15 cellular contexts compared by ENCODE assay signal in the genomic region with DNA sequence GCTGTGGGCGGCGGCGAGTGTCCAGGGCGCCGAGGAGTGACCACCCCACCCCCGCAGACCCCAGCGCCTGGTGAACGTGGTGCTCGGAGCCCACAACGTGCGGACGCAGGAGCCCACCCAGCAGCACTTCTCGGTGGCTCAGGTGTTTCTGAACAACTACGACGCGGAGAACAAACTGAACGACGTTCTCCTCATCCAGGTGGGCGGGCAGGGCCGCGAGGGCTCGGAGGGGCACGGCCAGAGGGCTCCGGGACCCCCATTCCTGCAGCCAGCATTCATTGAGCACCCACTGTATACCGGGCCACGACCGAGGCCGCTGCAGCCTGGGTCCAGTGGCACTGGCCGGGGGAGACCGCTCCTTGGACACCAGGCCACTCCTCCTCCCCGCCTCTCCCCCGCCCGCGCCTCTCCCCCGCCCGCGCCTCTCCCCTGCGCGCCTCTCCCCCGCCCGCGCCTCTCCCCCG. TPM values are rescaled to one million over a fixed set of nuclear protein-coding genes. Genes with fewer than 3 reads are reported as not detected.
A peak's percentile ranks its signal among the peaks of the same experiment; 100 is the strongest.
DNase-seq lines count a peak whose midpoint lies in the region; ATAC-seq and TF ChIP-seq lines count a peak whose summit lies in the region.
"Had no signal": no experiment of that assay in that cellular context is flagged by ENCODE, and none has a peak within 500 bp of the region (broad histone marks: within the 10 kb centered on the region; RNA-seq: fewer than 3 reads in every experiment).

No MANE protein-coding gene starts in this region.

- H3K9me3 Mint-ChIP-seq in activated T-helper 2 cell treated with anti-CD3 and anti-CD28 coated beads, Interferon-gamma antibody, Interleukin-2, Interleukin-4, amounts not matched to agents 10 μg/mL and 5 μg/mL and 100 μg/mL, durations not matched to agents 14 hours and 24 hours and 36 hours, result no peaks in the 10 kb centered on the region

- WGBS in heart left ventricle, 4 donors, result 2 to 44% (median 25%) methylated on average over 6 to 41 of the region's 43 CpGs
- no CpG with 5 or more reads among the region's 43 CpGs for WGBS in mammary epithelial cell (ENCODE audit: low coverage, missing lambda C conversion rate)
- 22% methylated on average over 43 of the region's 43 CpGs for WGBS in urinary bladder

- H4K20me1 ChIP-seq in mammary epithelial cell (ENCODE audit: insufficient read depth, low read length), result no peaks in the 10 kb centered on the region

- no peak overlapping the region for H3K9ac ChIP-seq in mammary epithelial cell (ENCODE audit: insufficient read depth, low read length)

- no peaks in the 10 kb centered on the region for H3K79me2 ChIP-seq in mammary epithelial cell (ENCODE audit: insufficient read depth, low read length)

- H3K27ac Mint-ChIP-seq in activated T-helper 2 cell treated with anti-CD3 and anti-CD28 coated beads, Interferon-gamma antibody, Interleukin-2, Interleukin-4, amounts not matched to agents 10 μg/mL and 5 μg/mL and 100 μg/mL, durations not matched to agents 14 hours and 24 hours and 36 hours, result no peak overlapping the region

- H2AFZ ChIP-seq in mammary epithelial cell (ENCODE audit: low read depth, low read length), result no peak overlapping the region

- no peak for TF ChIP-seq CTCF in heart left ventricle (IDR thresholded peaks at IDR 0.05)
- TF ChIP-seq CTCF in right atrium auricular region (IDR thresholded peaks at IDR 0.05), result no peak
- TF ChIP-seq CTCF in mammary epithelial cell (conservative IDR thresholded peaks at IDR 0.05 in 1 of 2, IDR thresholded peaks at IDR 0.05 in 1 of 2; ENCODE audit: extremely low read depth in 1 of 2, insufficient read depth in 1 of 2, low read depth in 1 of 2, low read length in 2 of 2), result no peak
- no peak for TF ChIP-seq CTCF in lower lobe of right lung (IDR thresholded peaks at IDR 0.05)

- no peak for TF ChIP-seq POLR2A in heart left ventricle (IDR thresholded peaks at IDR 0.05)

- H3K27me3 ChIP-seq in heart left ventricle (peaks cover 11 to 72% (median 30%) of the 10 kb centered on the region in 9 donors), right atrium auricular region (peaks cover 0 to 8% of the 10 kb centered on the region in 2 donors), mammary epithelial cell (ENCODE audit: insufficient read depth, low read length) (peaks cover 9% of the 10 kb centered on the region), lower lobe of right lung (ENCODE audit: low read depth) (peaks cover 56% of the 10 kb centered on the region)

- H3K9me3 ChIP-seq in heart left ventricle (no peaks in the 10 kb centered on the region), right atrium auricular region (no peaks in the 10 kb centered on the region), mammary epithelial cell (replicated peaks; ENCODE audit: insufficient read depth, low read length) (no peaks in the 10 kb centered on the region), lower lobe of right lung (no peaks in the 10 kb centered on the region)

- in situ Hi-C loops in mammary epithelial cell (cut with MboI; ENCODE audit: low sequenced_read_pairs in 2 of 2), result no loop called here

- peaks cover 0 to 30% (median 8%) of the 10 kb centered on the region in 12 donors for H3K4me1 ChIP-seq in heart left ventricle
- H3K4me1 ChIP-seq in right atrium auricular region, result peaks cover 0 to 23% of the 10 kb centered on the region in 2 donors
- peaks cover 14% of the 10 kb centered on the region for H3K4me1 ChIP-seq in mammary epithelial cell (ENCODE audit: insufficient read depth, low read length)
- H3K4me1 ChIP-seq in lower lobe of right lung, result peaks cover 10% of the 10 kb centered on the region
- peaks cover 2% of the 10 kb centered on the region for H3K4me1 ChIP-seq in urinary bladder (ENCODE audit: insufficient read depth)
- H3K4me1 ChIP-seq: foreskin keratinocyte had no signal

- dilution Hi-C loops in mammary epithelial cell (cut with HindIII; ENCODE audit: low sequenced_read_pairs), result no loop called here

- ATAC-seq in heart left ventricle, result no peak
- ATAC-seq in lower lobe of right lung, result peak in 1 of 2 donors; percentile 40

- H3K27me3 Mint-ChIP-seq in activated T-helper 2 cell treated with anti-CD3 and anti-CD28 coated beads, Interferon-gamma antibody, Interleukin-2, Interleukin-4, amounts not matched to agents 10 μg/mL and 5 μg/mL and 100 μg/mL, durations not matched to agents 14 hours and 24 hours and 36 hours (ENCODE audit: low read depth), result peaks cover 16% of the 10 kb centered on the region

- intact Hi-C loops in heart left ventricle (cut with DNase I), result no loop called here
- intact Hi-C loops in mammary epithelial cell (cut with micrococcal nuclease), result no loop called here
- intact Hi-C loops in lower lobe of right lung (cut with DNase I), result no loop called here
- intact Hi-C loops in activated T-helper 2 cell treated with anti-CD3 and anti-CD28 coated beads, Interferon-gamma antibody, Interleukin-2, Interleukin-4, amounts not matched to agents 10 μg/mL and 5 μg/mL and 100 μg/mL, durations not matched to agents 14 hours and 24 hours and 36 hours (cut with micrococcal nuclease), result no loop called here

- no peak for DNase-seq in heart left ventricle
- no peak for DNase-seq in right atrium auricular region (ENCODE audit: low spot score)
- DNase-seq in mammary epithelial cell, result no peak
- DNase-seq in lower lobe of right lung, result no peak
- no peak for DNase-seq in hepatic stellate cell (ENCODE audit: low spot score)
- DNase-seq in NCI-H526 treated with DMSO at 0.1 percent for 48 hours (lab: John Stamatoyannopoulos, UW), result no peak
- DNase-seq in activated T-helper 2 cell treated with anti-CD3 and anti-CD28 coated beads, Interferon-gamma antibody, Interleukin-2, Interleukin-4, amounts not matched to agents 10 μg/mL and 5 μg/mL and 100 μg/mL, durations not matched to agents 14 hours and 24 hours and 36 hours (ENCODE audit: low spot score), result no peak
- DNase-seq: activated naive CD8-positive, alpha-beta T cell treated with anti-CD3 and anti-CD28 coated beads, Interleukin-2, amount 10 ng/mL, durations not matched to agents 7 days and 5 days; DMS79; foreskin keratinocyte; NCI-H1048; SHP77 treated with DMSO at 0.1 percent for 48 hours had no signal

- H3K27ac ChIP-seq in heart left ventricle, result no peak overlapping the region
- H3K27ac ChIP-seq in right atrium auricular region, result no peak overlapping the region
- no peak overlapping the region for H3K27ac ChIP-seq in mammary epithelial cell (ENCODE audit: insufficient read depth, low read depth, low read length)
- no peak overlapping the region for H3K27ac ChIP-seq in lower lobe of right lung
- no peak overlapping the region for H3K27ac ChIP-seq in urinary bladder (ENCODE audit: low read depth)
- H3K27ac ChIP-seq: foreskin keratinocyte had no signal

- H3K4me3 Mint-ChIP-seq in activated T-helper 2 cell treated with anti-CD3 and anti-CD28 coated beads, Interferon-gamma antibody, Interleukin-2, Interleukin-4, amounts not matched to agents 10 μg/mL and 5 μg/mL and 100 μg/mL, durations not matched to agents 14 hours and 24 hours and 36 hours (ENCODE audit: low read depth), result no peak overlapping the region

- H3K36me3 ChIP-seq in heart left ventricle, result no peaks in the 10 kb centered on the region
- H3K36me3 ChIP-seq in right atrium auricular region, result no peaks in the 10 kb centered on the region
- no peaks in the 10 kb centered on the region for H3K36me3 ChIP-seq in mammary epithelial cell (ENCODE audit: insufficient read depth, low read length)
- H3K36me3 ChIP-seq in lower lobe of right lung, result no peaks in the 10 kb centered on the region
- H3K36me3 ChIP-seq in urinary bladder (ENCODE audit: insufficient read depth), result no peaks in the 10 kb centered on the region

- H3K4me3 ChIP-seq in heart left ventricle (peak overlapping the region in 9 of 12 donors; percentile 14 to 46 (median 24)), right atrium auricular region (peak overlapping the region in 1 of 2 donors; percentile 42), mammary epithelial cell (replicated peaks in 1 of 3; ENCODE audit: insufficient read depth in 1 of 3, low read depth in 2 of 3, low read length in 3 of 3) (peak overlapping the region in 1 of 3 experiments; percentile 23), lower lobe of right lung (peak overlapping the region; percentile 21), urinary bladder (ENCODE audit: low read depth, low read length) (peak overlapping the region; percentile 2)

- peak overlapping the region; percentile 72 for H3K4me2 ChIP-seq in mammary epithelial cell (ENCODE audit: insufficient read depth, low read depth, low read length)

- CTCF ChIA-PET in mammary epithelial cell (lab: Charles Lee; ENCODE audit: low non-redundant PET), result no interaction called here

- H3K4me1 Mint-ChIP-seq in activated T-helper 2 cell treated with anti-CD3 and anti-CD28 coated beads, Interferon-gamma antibody, Interleukin-2, Interleukin-4, amounts not matched to agents 10 μg/mL and 5 μg/mL and 100 μg/mL, durations not matched to agents 14 hours and 24 hours and 36 hours (ENCODE audit: low read depth), result no peaks in the 10 kb centered on the region

- BruUV-seq in mammary epithelial cell (replicated peaks; lab: Mats Ljungman, UMichigan), result no TSS peak

- H3K36me3 Mint-ChIP-seq in activated T-helper 2 cell treated with anti-CD3 and anti-CD28 coated beads, Interferon-gamma antibody, Interleukin-2, Interleukin-4, amounts not matched to agents 10 μg/mL and 5 μg/mL and 100 μg/mL, durations not matched to agents 14 hours and 24 hours and 36 hours (ENCODE audit: low read depth), result no peaks in the 10 kb centered on the region

RNA-seq across cellular contexts. Expression of a gene that starts 3.1 kb away (rescaled TPM):
- total RNA-seq in heart left ventricle (under 1 TPM in 1 of 9 donors, not detected in 8; 0.40 TPM), right atrium auricular region (not detected), mammary epithelial cell (not detected), lower lobe of right lung (not detected), urinary bladder (0.26 TPM)
- polyA plus RNA-seq in heart left ventricle (under 1 TPM in 1 of 2 donors, not detected in 1; 0.11 TPM), mammary epithelial cell (not detected), urinary bladder (0.08 TPM)
- polyA minus RNA-seq in mammary epithelial cell, result not detected
- not detected in 2 replicates for total RNA-seq in activated T-helper 2 cell treated with anti-CD3 and anti-CD28 coated beads, Interferon-gamma antibody, Interleukin-2, Interleukin-4, amounts not matched to agents 10 μg/mL and 5 μg/mL and 100 μg/mL, durations not matched to agents 14 hours and 24 hours and 36 hours
- total RNA-seq: activated naive CD8-positive, alpha-beta T cell treated with anti-CD3 and anti-CD28 coated beads, Interleukin-2, amount 10 ng/mL, durations not matched to agents 7 days and 5 days; foreskin keratinocyte; ureter had no signal
- polyA plus RNA-seq: AG04450, foreskin keratinocyte had no signal

RNA-seq across cellular contexts. Expression of a gene that starts 8.2 kb away (rescaled TPM):
- total RNA-seq in heart left ventricle (1 to 10 TPM in 2 of 9 donors, under 1 TPM in 2, not detected in 5; 0.42 to 1.8 (median 1.3) TPM), right atrium auricular region (under 1 TPM; 0.67 to 0.83 TPM), mammary epithelial cell (not detected), lower lobe of right lung (0.97 TPM), urinary bladder (not detected)
- polyA plus RNA-seq in heart left ventricle (1 to 10 TPM in 1 of 2 donors, under 1 TPM in 1; 0.53 to 1.4 TPM), mammary epithelial cell (not detected), urinary bladder (5.7 TPM)
- polyA minus RNA-seq in mammary epithelial cell, result not detected
- not detected in 2 replicates for total RNA-seq in activated T-helper 2 cell treated with anti-CD3 and anti-CD28 coated beads, Interferon-gamma antibody, Interleukin-2, Interleukin-4, amounts not matched to agents 10 μg/mL and 5 μg/mL and 100 μg/mL, durations not matched to agents 14 hours and 24 hours and 36 hours
- total RNA-seq: activated naive CD8-positive, alpha-beta T cell treated with anti-CD3 and anti-CD28 coated beads, Interleukin-2, amount 10 ng/mL, durations not matched to agents 7 days and 5 days; foreskin keratinocyte had no signal
- polyA plus RNA-seq: AG04450, foreskin keratinocyte had no signal

RNA-seq across cellular contexts. Expression of a gene that starts 15.6 kb away (rescaled TPM):
- total RNA-seq in heart left ventricle, result 100 to 1,000 TPM in 4 of 9 donors, 10 to 100 TPM in 5; 24.2 to 586 (median 84.5) TPM
- 100 to 1,000 TPM; 123 to 262 TPM for polyA plus RNA-seq in heart left ventricle
- total RNA-seq in right atrium auricular region, result 100 to 1,000 TPM; 133 to 652 TPM
- 1 to 10 TPM in 1 of 2 donors, under 1 TPM in 1; 0.50 to 1.3 TPM for total RNA-seq in mammary epithelial cell
- 1.0 TPM for polyA plus RNA-seq in mammary epithelial cell
- not detected for polyA minus RNA-seq in mammary epithelial cell
- 282 TPM for total RNA-seq in lower lobe of right lung
- 84.4 TPM for total RNA-seq in urinary bladder
- polyA plus RNA-seq in urinary bladder, result 2,164 TPM
- total RNA-seq in activated T-helper 2 cell treated with anti-CD3 and anti-CD28 coated beads, Interferon-gamma antibody, Interleukin-2, Interleukin-4, amounts not matched to agents 10 μg/mL and 5 μg/mL and 100 μg/mL, durations not matched to agents 14 hours and 24 hours and 36 hours, result 0.94 and 1.8 TPM in 2 replicates

RNA-seq across cellular contexts. Expression of a gene that starts 16.2 kb away (rescaled TPM):
- total RNA-seq in heart left ventricle (1 to 10 TPM in 1 of 9 donors, under 1 TPM in 1, not detected in 7; 0.20 to 3.3 TPM), right atrium auricular region (not detected), mammary epithelial cell (not detected), lower lobe of right lung (1.7 TPM), urinary bladder (not detected)
- polyA plus RNA-seq in heart left ventricle (under 1 TPM in 1 of 2 donors, not detected in 1; 0.11 TPM), mammary epithelial cell (not detected), urinary bladder (0.15 TPM)
- not detected for polyA minus RNA-seq in mammary epithelial cell
- not detected in 2 replicates for total RNA-seq in activated T-helper 2 cell treated with anti-CD3 and anti-CD28 coated beads, Interferon-gamma antibody, Interleukin-2, Interleukin-4, amounts not matched to agents 10 μg/mL and 5 μg/mL and 100 μg/mL, durations not matched to agents 14 hours and 24 hours and 36 hours
- total RNA-seq: foreskin keratinocyte, ureter had no signal

RNA-seq across cellular contexts. Expression of a gene that starts 22.1 kb away (rescaled TPM):
- under 1 TPM in 3 of 9 donors, not detected in 6; 0.10 to 0.50 (median 0.14) TPM for total RNA-seq in heart left ventricle
- polyA plus RNA-seq in heart left ventricle, result not detected
- total RNA-seq in right atrium auricular region, result not detected
- total RNA-seq in mammary epithelial cell, result under 1 TPM in 1 of 2 donors, not detected in 1; under 0.01 TPM
- not detected for polyA plus RNA-seq in mammary epithelial cell
- polyA minus RNA-seq in mammary epithelial cell, result not detected
- total RNA-seq in lower lobe of right lung, result 2.1 TPM
- total RNA-seq in urinary bladder, result 2.1 TPM
- 0.03 TPM for polyA plus RNA-seq in urinary bladder
- not detected in 2 replicates for total RNA-seq in activated T-helper 2 cell treated with anti-CD3 and anti-CD28 coated beads, Interferon-gamma antibody, Interleukin-2, Interleukin-4, amounts not matched to agents 10 μg/mL and 5 μg/mL and 100 μg/mL, durations not matched to agents 14 hours and 24 hours and 36 hours
- total RNA-seq: activated naive CD8-positive, alpha-beta T cell treated with anti-CD3 and anti-CD28 coated beads, Interleukin-2, amount 10 ng/mL, durations not matched to agents 7 days and 5 days; foreskin keratinocyte; ureter had no signal
